Comparison of ENCODE assay signal across 8 cellular contexts in the genomic region with DNA sequence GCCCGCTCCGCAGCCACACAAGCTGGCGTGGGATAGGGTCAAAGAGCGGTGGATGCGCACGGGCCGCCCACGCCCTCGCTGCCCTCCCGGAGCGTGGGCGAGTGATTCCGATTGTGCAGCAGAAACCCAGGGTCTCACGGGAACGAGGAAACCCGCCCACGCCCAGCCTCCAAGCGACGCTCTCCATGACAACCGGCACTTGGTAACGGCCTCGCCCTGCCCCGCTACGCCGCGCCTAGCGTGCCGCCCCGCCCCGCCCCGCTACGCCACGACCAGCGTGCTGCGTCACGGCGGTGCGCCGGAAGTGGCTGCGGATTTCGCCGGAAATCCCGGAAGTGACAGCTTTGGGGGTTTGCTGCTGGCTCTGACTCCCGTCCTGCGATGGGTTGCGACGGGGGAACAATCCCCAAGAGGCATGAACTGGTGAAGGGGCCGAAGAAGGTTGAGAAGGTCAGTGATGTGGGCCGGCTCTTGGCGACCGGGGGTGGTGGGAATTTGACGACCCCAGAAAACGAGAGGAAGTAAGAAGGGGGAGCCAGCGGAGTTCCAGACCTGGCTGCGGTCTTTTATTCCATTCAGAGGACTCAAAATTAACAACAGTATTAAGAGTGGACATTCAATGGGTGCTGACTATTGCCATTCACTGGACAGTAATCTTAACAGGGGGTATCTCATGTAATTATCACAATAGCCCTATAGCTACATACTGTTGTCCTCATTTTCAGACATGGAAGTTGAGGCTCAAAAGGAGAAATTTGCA. TPM values are rescaled to one million over a fixed set of nuclear protein-coding genes. Genes with fewer than 3 reads are reported as not detected.
DNase-seq lines count a peak whose midpoint lies in the region; ATAC-seq and TF ChIP-seq lines count a peak whose summit lies in the region.

A gene with protein sequence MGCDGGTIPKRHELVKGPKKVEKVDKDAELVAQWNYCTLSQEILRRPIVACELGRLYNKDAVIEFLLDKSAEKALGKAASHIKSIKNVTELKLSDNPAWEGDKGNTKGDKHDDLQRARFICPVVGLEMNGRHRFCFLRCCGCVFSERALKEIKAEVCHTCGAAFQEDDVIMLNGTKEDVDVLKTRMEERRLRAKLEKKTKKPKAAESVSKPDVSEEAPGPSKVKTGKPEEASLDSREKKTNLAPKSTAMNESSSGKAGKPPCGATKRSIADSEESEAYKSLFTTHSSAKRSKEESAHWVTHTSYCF (plus strand): TSS at position 311 of the 760 bp plus-strand sequence. CDS start 71 bp downstream, at position 382.

- WGBS in prostate gland = under 1% methylated on average over 55 of the region's 55 CpGs

- intact Hi-C loops in left ventricle myocardium superior (cut with micrococcal nuclease) (loop anchor here (5.0 kb wide), 1 partner anchor 71 kb away; no protein-coding TSS in a partner anchor), prostate gland (cut with DNase I) (loop anchor here (2.0 kb wide), 1 partner anchor 76 kb away; the partner anchor contains the start of genes AURKA and CSTF1)

- ATAC-seq in GM18499 (IDR thresholded peaks at IDR 0.05; ENCODE audit: insufficient read depth, unreplicated experiment) = peak; percentile 88
- peak; percentile 98 for ATAC-seq in HG02885 (IDR thresholded peaks at IDR 0.05; ENCODE audit: poor library complexity, unreplicated experiment)
- peak; percentile 98 for ATAC-seq in T-helper 17 cell
- peak; percentile 100 for ATAC-seq in left ventricle myocardium superior

- no peaks in the 10 kb centered on the region for H3K27me3 Mint-ChIP-seq in T-helper 17 cell

- peaks cover 9% of the 10 kb centered on the region for H3K4me1 ChIP-seq in prostate gland (replicated peaks)

- H3K27ac Mint-ChIP-seq in T-helper 17 cell = peak within 1 kb of the TSS; percentile 99

- peak in 1 of 4 experiments; percentile 35 for TF ChIP-seq CTCF in prostate gland (IDR thresholded peaks at IDR 0.05)

- H3K27me3 ChIP-seq in prostate gland (replicated peaks; ENCODE audit: insufficient read depth) = no peaks in the 10 kb centered on the region

- H3K4me1 Mint-ChIP-seq in T-helper 17 cell = peaks cover 28% of the 10 kb centered on the region

- peaks cover 7% of the 10 kb centered on the region for H3K36me3 Mint-ChIP-seq in T-helper 17 cell (ENCODE audit: low read depth)

- H3K4me3 ChIP-seq in prostate gland = peak within 1 kb of the TSS; percentile 79 to 82

- H3K9me3 ChIP-seq in T-helper 17 cell (ENCODE audit: control insufficient read depth, low read length, poor library complexity, severe bottlenecking) (no peaks in the 10 kb centered on the region), prostate gland (no peaks in the 10 kb centered on the region)

- no peaks in the 10 kb centered on the region for H3K36me3 ChIP-seq in prostate gland

- peak within 1 kb of the TSS; percentile 99 for H3K4me3 Mint-ChIP-seq in T-helper 17 cell

- H3K27ac ChIP-seq in prostate gland = peak within 1 kb of the TSS; percentile 75 to 84

- peak; percentile 46 for TF ChIP-seq POLR2A in prostate gland (IDR thresholded peaks at IDR 0.05)

- DNase-seq in NCI-H1694 (lab: John Stamatoyannopoulos, UW) = peak; percentile 52
- DNase-seq in T-helper 17 cell = peak; percentile 94 to 96 (median 95)
- DNase-seq in amygdala (lab: John Stamatoyannopoulos, UW) = peak; percentile 52 to 97 (median 90)
- peak; percentile 96 for DNase-seq in left ventricle myocardium superior
- DNase-seq in prostate gland (ENCODE audit: low spot score) = peak; percentile 83
- DNase-seq in ureter (ENCODE audit: low spot score) = peak; percentile 93

RNA-seq across cellular contexts. Expression of the gene that starts here (rescaled TPM):
- total RNA-seq in T-helper 17 cell (10 to 100 TPM; 62.3 to 62.6 TPM), left ventricle myocardium superior (82.4 TPM), prostate gland (10 to 100 TPM; 71.3 to 81.7 TPM), ureter (91.2 TPM)

Comparison
In these comparisons a context has a peak if more than half of its experiments do, and no peak if none do; other contexts are left out.
1. Peak in every context shown above with its lines: DNase-seq, ATAC-seq, H3K4me3 ChIP-seq and H3K27ac ChIP-seq.